Comparison of ENCODE assay signal across 1 cellular context in genomic region chr3:55523471-55523870, GRCh38.
TF ChIP-seq lines count a peak whose summit lies in the region.

No MANE protein-coding gene starts in this region.

TF ChIP-seq in IMR-90, 13 proteins besides CTCF, POLR2A, EP300 and RAD21:
- TF ChIP-seq CHD1 (IDR thresholded peaks at IDR 0.05; ENCODE audit: low read depth, low read length) = no peak
- TF ChIP-seq BHLHE40 (IDR thresholded peaks at IDR 0.05; ENCODE audit: low read depth, low read length) = no peak
- no peak for TF ChIP-seq MAZ (IDR thresholded peaks at IDR 0.05; ENCODE audit: borderline replicate concordance, low read depth, low read length)
